In genomic region chr1:113455374-113455773, GRCh38 we compare ENCODE assay signal across 18 cellular contexts.
A peak's percentile ranks its signal among the peaks of the same experiment; 100 is the strongest.
DNase-seq lines count a peak whose midpoint lies in the region; ATAC-seq and TF ChIP-seq lines count a peak whose summit lies in the region.
"Had no signal": no experiment of that assay in that cellular context is flagged by ENCODE, and none has a peak within 500 bp of the region (broad histone marks: within the 10 kb centered on the region; RNA-seq: fewer than 3 reads in every experiment).

No MANE protein-coding gene starts in this region.

- H3K27ac Mint-ChIP-seq in MCF 10A (ENCODE audit: low read depth, unreplicated experiment) (peak overlapping the region; percentile 70), endodermal cell (no peak overlapping the region)
- no peak overlapping the region for H3K27ac Mint-ChIP-seq in effector memory CD8-positive, alpha-beta T cell
- no peak overlapping the region for H3K27ac Mint-ChIP-seq in activated naive CD4-positive, alpha-beta T cell treated with anti-CD3 and anti-CD28 coated beads, Interleukin-2, amount 10 ng/mL, durations not matched to agents 7 days and 5 days
- H3K27ac Mint-ChIP-seq: B cell; CD8-positive, alpha-beta memory T cell had no signal

- POLR2A ChIA-PET in MCF 10A (lab: Yijun Ruan, JAX) = interaction anchor here (0.6 to 4.0 kb wide), 5 partner anchors 62 to 203 kb away, joined by 3 to 35 read pairs (median 12); partner anchors contain the start of gene MAGI3
- POLR2A ChIA-PET in PC-3 (lab: Charles Lee; ENCODE audit: unreplicated experiment) = interaction anchor here (0.6 to 0.7 kb wide), 2 partner anchors 98 to 424 kb away, joined by 3 to 5 read pairs; no protein-coding TSS in a partner anchor

- ATAC-seq in PC-3 = no peak
- no peak for ATAC-seq in effector memory CD8-positive, alpha-beta T cell (replicated peaks)
- ATAC-seq: HCT116 had no signal

- no peaks in the 10 kb centered on the region for H3K27me3 Mint-ChIP-seq in MCF 10A (ENCODE audit: insufficient read depth, unreplicated experiment)
- H3K27me3 Mint-ChIP-seq in endodermal cell (ENCODE audit: insufficient read depth) = no peaks in the 10 kb centered on the region
- H3K27me3 Mint-ChIP-seq in effector memory CD8-positive, alpha-beta T cell = peaks cover 9 to 27% of the 10 kb centered on the region in 2 donors
- H3K27me3 Mint-ChIP-seq in activated naive CD4-positive, alpha-beta T cell treated with anti-CD3 and anti-CD28 coated beads, Interleukin-2, amount 10 ng/mL, durations not matched to agents 7 days and 5 days = peaks cover 2% of the 10 kb centered on the region

- no peak for DNase-seq in MCF 10A (ENCODE audit: unreplicated experiment)
- DNase-seq in breast epithelium (ENCODE audit: low spot score in 2 of 2) = no peak
- DNase-seq in PC-3 = no peak
- DNase-seq in endodermal cell = no peak
- DNase-seq in effector memory CD8-positive, alpha-beta T cell = no peak
- DNase-seq in activated naive CD4-positive, alpha-beta T cell treated with anti-CD3 and anti-CD28 coated beads, Interleukin-2, amount 10 ng/mL, durations not matched to agents 7 days and 5 days = no peak
- DNase-seq in globus pallidus (ENCODE audit: low spot score) = no peak
- DNase-seq: 8988T; CD8-positive, alpha-beta memory T cell; COR-L47; DMS 273 treated with DMSO at 0.1 percent for 48 hours; DMS79; GDM1; GOT3; H7 had no signal

- H3F3A ChIP-seq in PC-3 (ENCODE audit: low read length, unreplicated experiment) = peaks cover 10% of the 10 kb centered on the region

- intact Hi-C loops in MCF 10A (cut with micrococcal nuclease) = loop anchor here (10.0 kb wide), 1 partner anchor 449 kb away; the partner anchor contains the start of genes AP4B1 and DCLRE1B
- intact Hi-C loops in breast epithelium (cut with DNase I; ENCODE audit: low total_unique reads) = no loop called here
- intact Hi-C loops in PC-3 (cut with micrococcal nuclease) = loop anchor here (5.0 kb wide), 1 partner anchor 133 kb away; no protein-coding TSS in a partner anchor

- H3K9me3 ChIP-seq in breast epithelium (no peaks in the 10 kb centered on the region), PC-3 (ENCODE audit: low read length) (no peaks in the 10 kb centered on the region), endodermal cell (ENCODE audit: control insufficient read depth, low read length) (no peaks in the 10 kb centered on the region)

- no peak overlapping the region for H3K4me3 Mint-ChIP-seq in MCF 10A (ENCODE audit: unreplicated experiment)
- no peak overlapping the region for H3K4me3 Mint-ChIP-seq in endodermal cell
- no peak overlapping the region for H3K4me3 Mint-ChIP-seq in effector memory CD8-positive, alpha-beta T cell
- no peak overlapping the region for H3K4me3 Mint-ChIP-seq in activated naive CD4-positive, alpha-beta T cell treated with anti-CD3 and anti-CD28 coated beads, Interleukin-2, amount 10 ng/mL, durations not matched to agents 7 days and 5 days
- H3K4me3 Mint-ChIP-seq: B cell; CD8-positive, alpha-beta memory T cell had no signal

- no peak for TF ChIP-seq CTCF in MCF 10A (IDR thresholded peaks at IDR 0.05; ENCODE audit: unreplicated experiment)
- TF ChIP-seq CTCF in breast epithelium (IDR thresholded peaks at IDR 0.05) = no peak
- TF ChIP-seq CTCF in PC-3 (conservative IDR thresholded peaks at IDR 0.05; ENCODE audit: low read depth, low read length) = no peak
- no peak for TF ChIP-seq CTCF in endodermal cell (conservative IDR thresholded peaks at IDR 0.05)

- no TSS peak for BruUV-seq in MCF 10A (replicated peaks; lab: Mats Ljungman, UMichigan)
- BruUV-seq in PC-3 (replicated peaks; lab: Mats Ljungman, UMichigan) = no TSS peak

- H3K9ac ChIP-seq in PC-3 (ENCODE audit: low read length) = no peak overlapping the region
- no peak overlapping the region for H3K9ac ChIP-seq in endodermal cell (ENCODE audit: extremely low read depth, low read length, poor library complexity, severe bottlenecking)
- H3K9ac ChIP-seq: BLaER1 treated with 17β-estradiol and CSF1 and Interleukin-3, amounts not matched to agents 10 nM and 100 nM had no signal

- no peaks in the 10 kb centered on the region; the same call in 1 of the 2 replicates for H3K9me2 ChIP-seq in PC-3 (replicated peaks; ENCODE audit: low read length)

- peaks cover 51% of the 10 kb centered on the region for H3K4me1 Mint-ChIP-seq in MCF 10A (ENCODE audit: insufficient read depth, unreplicated experiment)
- peaks cover 20% of the 10 kb centered on the region for H3K4me1 Mint-ChIP-seq in endodermal cell
- no peaks in the 10 kb centered on the region for H3K4me1 Mint-ChIP-seq in effector memory CD8-positive, alpha-beta T cell (ENCODE audit: low read depth in 2 of 2)
- no peaks in the 10 kb centered on the region for H3K4me1 Mint-ChIP-seq in activated naive CD4-positive, alpha-beta T cell treated with anti-CD3 and anti-CD28 coated beads, Interleukin-2, amount 10 ng/mL, durations not matched to agents 7 days and 5 days
- H3K4me1 Mint-ChIP-seq: B cell; CD8-positive, alpha-beta memory T cell had no signal

- WGBS in endodermal cell (ENCODE audit: insufficient coverage in 1 of 2, insufficient read length in 1 of 2), 2 experiments = 92% methylated on average over 1 of the region's 1 CpG; no CpG with 5 or more reads in 1 of the 2 experiments

- no peaks in the 10 kb centered on the region for H3K36me3 Mint-ChIP-seq in MCF 10A (ENCODE audit: insufficient read depth, unreplicated experiment)
- H3K36me3 Mint-ChIP-seq in endodermal cell (ENCODE audit: low read depth) = peaks cover 12% of the 10 kb centered on the region
- H3K36me3 Mint-ChIP-seq in effector memory CD8-positive, alpha-beta T cell (ENCODE audit: insufficient read depth) = no peaks in the 10 kb centered on the region
- no peaks in the 10 kb centered on the region for H3K36me3 Mint-ChIP-seq in activated naive CD4-positive, alpha-beta T cell treated with anti-CD3 and anti-CD28 coated beads, Interleukin-2, amount 10 ng/mL, durations not matched to agents 7 days and 5 days

- H3K4me1 ChIP-seq in breast epithelium (peaks cover 0 to 5% of the 10 kb centered on the region in 2 donors), PC-3 (ENCODE audit: insufficient read depth, low read length) (peaks cover 36% of the 10 kb centered on the region), endodermal cell (ENCODE audit: control insufficient read depth, insufficient read depth, low read length) (peaks cover 4% of the 10 kb centered on the region)

- H3K27me3 ChIP-seq in breast epithelium (no peaks in the 10 kb centered on the region), PC-3 (ENCODE audit: low read length) (no peaks in the 10 kb centered on the region), endodermal cell (ENCODE audit: control insufficient read depth, insufficient read depth, low read length, poor library complexity, severe bottlenecking) (no peaks in the 10 kb centered on the region)
- H3K27me3 ChIP-seq: BLaER1 treated with 17β-estradiol and CSF1 and Interleukin-3, amounts not matched to agents 10 nM and 100 nM had no signal

- H3K4me3 ChIP-seq in breast epithelium = no peak overlapping the region
- no peak overlapping the region for H3K4me3 ChIP-seq in PC-3 (ENCODE audit: low read length)
- H3K4me3 ChIP-seq in endodermal cell (ENCODE audit: low read length) = peak overlapping the region; percentile 11
- H3K4me3 ChIP-seq: BLaER1 treated with 17β-estradiol and CSF1 and Interleukin-3, amounts not matched to agents 10 nM and 100 nM had no signal

- H3K9me3 Mint-ChIP-seq in MCF 10A (ENCODE audit: unreplicated experiment) (no peaks in the 10 kb centered on the region), endodermal cell (peaks cover 1% of the 10 kb centered on the region)
- H3K9me3 Mint-ChIP-seq in effector memory CD8-positive, alpha-beta T cell = peaks cover 0 to 3% of the 10 kb centered on the region in 2 donors
- no peaks in the 10 kb centered on the region for H3K9me3 Mint-ChIP-seq in activated naive CD4-positive, alpha-beta T cell treated with anti-CD3 and anti-CD28 coated beads, Interleukin-2, amount 10 ng/mL, durations not matched to agents 7 days and 5 days

- CTCF ChIA-PET in MCF 10A (lab: Yijun Ruan, JAX) (interaction anchor here (0.6 to 2.1 kb wide), 3 partner anchors 198 to 380 kb away, joined by 3 to 14 read pairs (median 3); no protein-coding TSS in a partner anchor), PC-3 (lab: Charles Lee) (no interaction called here)
- CTCF ChIA-PET in activated naive CD4-positive, alpha-beta T cell treated with anti-CD3 and anti-CD28 coated beads, Interleukin-2, amount 10 ng/mL, durations not matched to agents 7 days and 5 days (lab: Charles Lee) = no interaction called here

- H3K36me3 ChIP-seq in breast epithelium (no peaks in the 10 kb centered on the region), PC-3 (ENCODE audit: low read depth, low read length) (no peaks in the 10 kb centered on the region), endodermal cell (ENCODE audit: control insufficient read depth, insufficient read depth, low read length) (peaks cover 13% of the 10 kb centered on the region)

- 0 out of 2 replicates have a peak, but pooled peaks cover 3% of the 10 kb centered on the region for H4K20me1 ChIP-seq in PC-3 (ENCODE audit: low read length)
- H4K20me1 ChIP-seq: BLaER1 treated with 17β-estradiol and CSF1 and Interleukin-3, amounts not matched to agents 10 nM and 100 nM had no signal

- H3K4me2 ChIP-seq in PC-3 (ENCODE audit: low read length) = no peak overlapping the region
- H3K4me2 ChIP-seq: BLaER1 treated with 17β-estradiol and CSF1 and Interleukin-3, amounts not matched to agents 10 nM and 100 nM had no signal

- no peak overlapping the region for H2AFZ ChIP-seq in PC-3 (ENCODE audit: low read length)

- no peak overlapping the region for H3K27ac ChIP-seq in breast epithelium
- H3K27ac ChIP-seq in PC-3 (ENCODE audit: low read length) = peak overlapping the region; percentile 93; the same call in 1 of the 2 replicates
- H3K27ac ChIP-seq in endodermal cell (ENCODE audit: low read depth, low read length) = no peak overlapping the region
- H3K27ac ChIP-seq: BLaER1 treated with 17β-estradiol and CSF1 and Interleukin-3, amounts not matched to agents 10 nM and 100 nM had no signal

- no peak for TF ChIP-seq POLR2A in breast epithelium (IDR thresholded peaks at IDR 0.05)

- H3K79me2 ChIP-seq in PC-3 (ENCODE audit: low read length) = peaks cover 39% of the 10 kb centered on the region
